ENCODE assay signal across 26 cellular contexts in genomic region chr21:42702720-42703119, GRCh38.
"Had no signal": no experiment of that assay in that cellular context is flagged by ENCODE, and none has a peak within 500 bp of the region (broad histone marks: within the 10 kb centered on the region; RNA-seq: fewer than 3 reads in every experiment).

No MANE protein-coding gene starts in this region.

- H3K27me3 ChIP-seq: dorsolateral prefrontal cortex, esophagus squamous epithelium, gastroesophageal sphincter, hepatocyte, sigmoid colon, tibial nerve, upper lobe of right lung, vagina had no signal

- H2AFZ ChIP-seq: hepatocyte, parathyroid adenoma had no signal

- DNase-seq: cortex of kidney; dorsolateral prefrontal cortex; effector CD8-positive, alpha-beta T cell; esophagus squamous epithelium; foreskin fibroblast; glutamatergic neuron; kidney; left cardiac atrium; left ventricle myocardium inferior; lower lobe of right lung; midbrain; retina; stimulated activated CD4-positive, alpha-beta T cell treated with anti-CD3 and anti-CD28 coated beads, Interleukin-12 subunit alpha, Interleukin-12 subunit beta, amount 100 ng/mL, for 4 hours; stimulated activated naive CD8-positive, alpha-beta T cell treated with anti-CD3 and anti-CD28 coated beads, Interleukin-15, Interleukin-2, amounts not matched to agents 100 U/mL and 50 U/mL, for 24 hours; upper lobe of right lung had no signal

- H3K4me3 ChIP-seq: dorsolateral prefrontal cortex, esophagus squamous epithelium, gastroesophageal sphincter, hepatocyte, left ventricle myocardium inferior, lower lobe of right lung, prostate gland, sigmoid colon, skin epidermis, tibial nerve, upper lobe of right lung, vagina had no signal

- ATAC-seq: gastroesophageal sphincter; left cardiac atrium; lower lobe of right lung; natural killer cell treated with Interleukin-12 subunit alpha and Interleukin-12 subunit beta and Interleukin-15 and Interleukin-18, amount 100 ng/mL, for 72 hours; stimulated activated naive CD8-positive, alpha-beta T cell treated with anti-CD3 and anti-CD28 coated beads, Interleukin-15, Interleukin-2, amounts not matched to agents 100 U/mL and 50 U/mL, for 24 hours; upper lobe of right lung had no signal

- H3K4me2 ChIP-seq: hepatocyte had no signal

- H3K4me3 Mint-ChIP-seq: memory B cell; natural killer cell treated with Interleukin-12 subunit alpha and Interleukin-12 subunit beta and Interleukin-15 and Interleukin-18, amount 100 ng/mL, for 72 hours had no signal

- H3K9me3 Mint-ChIP-seq: natural killer cell treated with Interleukin-12 subunit alpha and Interleukin-12 subunit beta and Interleukin-15 and Interleukin-18, amount 100 ng/mL, for 72 hours had no signal

- H3K4me1 Mint-ChIP-seq: memory B cell had no signal

- H3K36me3 ChIP-seq: esophagus squamous epithelium, lower lobe of right lung, prostate gland, upper lobe of right lung, vagina had no signal

- H3K27ac Mint-ChIP-seq: memory B cell; natural killer cell treated with Interleukin-12 subunit alpha and Interleukin-12 subunit beta and Interleukin-15 and Interleukin-18, amount 100 ng/mL, for 72 hours had no signal

- H3K4me1 ChIP-seq: esophagus squamous epithelium, gastroesophageal sphincter, left ventricle myocardium inferior, lower lobe of right lung, parathyroid adenoma, prostate gland, tibial nerve, upper lobe of right lung, vagina had no signal

- H3K27ac ChIP-seq: dorsolateral prefrontal cortex, epithelial cell of prostate, esophagus squamous epithelium, gastroesophageal sphincter, hepatocyte, left ventricle myocardium inferior, lower lobe of right lung, parathyroid adenoma, prostate gland, skin epidermis, tibial nerve, upper lobe of right lung, vagina had no signal

- H3K9ac ChIP-seq: parathyroid adenoma had no signal

- H3K79me2 ChIP-seq: hepatocyte, parathyroid adenoma had no signal

- H3K36me3 Mint-ChIP-seq: natural killer cell treated with Interleukin-12 subunit alpha and Interleukin-12 subunit beta and Interleukin-15 and Interleukin-18, amount 100 ng/mL, for 72 hours had no signal

- H3K9me3 ChIP-seq: esophagus squamous epithelium, lower lobe of right lung, prostate gland, sigmoid colon, upper lobe of right lung, vagina had no signal
